Comparison of ENCODE assay signal across 1 cellular context in genomic region chrX:154396948-154397887, GRCh38.
TF ChIP-seq lines count a peak whose summit lies in the region.

No MANE protein-coding gene starts in this region.

TF ChIP-seq in HepG2, 621 proteins besides CTCF, POLR2A, EP300 and RAD21 (continued from another document):
- TF ChIP-seq AFF4 (CRISPR knock-in tag; IDR thresholded peaks at IDR 0.05) (0 out of 2 replicates have a peak, but pooled peaks have one; percentile 39), ZNF564 (CRISPR knock-in tag; IDR thresholded peaks at IDR 0.05) (peak; percentile 9; the same call in 1 of the 2 replicates), ETS1 (CRISPR knock-in tag; IDR thresholded peaks at IDR 0.05) (no peak), TAF1 (CRISPR knock-in tag; IDR thresholded peaks at IDR 0.05) (peak; percentile 46; the same call in 1 of the 2 replicates), MEF2D (CRISPR knock-in tag; IDR thresholded peaks at IDR 0.05) (peak; percentile 1; the same call in 1 of the 2 replicates), NAIF1 (CRISPR knock-in tag; IDR thresholded peaks at IDR 0.05; ENCODE audit: borderline replicate concordance) (no peak), ZNF333 (CRISPR knock-in tag; IDR thresholded peaks at IDR 0.05; ENCODE audit: borderline replicate concordance) (no peak), ZNF101 (CRISPR knock-in tag; IDR thresholded peaks at IDR 0.05; ENCODE audit: borderline replicate concordance, low read depth) (0 out of 2 replicates have a peak, but pooled peaks have one; percentile 6), YEATS2 (CRISPR knock-in tag; IDR thresholded peaks at IDR 0.05; ENCODE audit: borderline replicate concordance) (no peak), ZNF121 (CRISPR knock-in tag; IDR thresholded peaks at IDR 0.05) (0 out of 2 replicates have a peak, but pooled peaks have one; percentile 28)
- TF ChIP-seq, protein P1, sequence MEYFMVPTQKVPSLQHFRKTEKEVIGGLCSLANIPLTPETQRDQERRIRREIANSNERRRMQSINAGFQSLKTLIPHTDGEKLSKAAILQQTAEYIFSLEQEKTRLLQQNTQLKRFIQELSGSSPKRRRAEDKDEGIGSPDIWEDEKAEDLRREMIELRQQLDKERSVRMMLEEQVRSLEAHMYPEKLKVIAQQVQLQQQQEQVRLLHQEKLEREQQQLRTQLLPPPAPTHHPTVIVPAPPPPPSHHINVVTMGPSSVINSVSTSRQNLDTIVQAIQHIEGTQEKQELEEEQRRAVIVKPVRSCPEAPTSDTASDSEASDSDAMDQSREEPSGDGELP (IDR thresholded peaks at IDR 0.05; ENCODE audit: borderline replicate concordance, low read depth): peak; percentile 49; the same call in 1 of the 2 replicates
